Comparison of ENCODE assay signal across 28 cellular contexts in the genomic region with DNA sequence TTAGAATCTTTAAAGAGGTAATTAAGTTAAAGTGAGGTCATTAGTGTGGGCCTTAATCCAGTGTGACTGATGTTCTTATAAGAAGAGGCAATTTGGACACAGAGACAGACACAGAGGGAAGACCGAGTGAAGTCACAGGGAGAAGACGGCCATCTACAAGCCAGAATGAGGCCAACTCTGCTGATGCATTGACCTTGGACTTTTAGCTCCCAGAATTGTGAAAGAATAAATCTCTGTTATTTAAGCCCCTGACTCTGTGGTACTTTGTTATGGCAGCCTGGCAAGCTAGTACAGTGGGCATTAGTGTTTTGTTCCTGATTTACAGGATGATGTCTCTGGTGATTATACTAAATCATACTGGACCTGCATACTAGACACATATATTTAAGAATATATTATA.
"Had no signal": no experiment of that assay in that cellular context is flagged by ENCODE, and none has a peak within 500 bp of the region (broad histone marks: within the 10 kb centered on the region; RNA-seq: fewer than 3 reads in every experiment).

No MANE protein-coding gene starts in this region.

- H2AFZ ChIP-seq: neural progenitor cell had no signal

- DNase-seq: colonic mucosa; effector CD8-positive, alpha-beta T cell; endodermal cell; esophagus squamous epithelium; glutamatergic neuron; heart right ventricle; hippocampal formation; immature natural killer cell; kidney glomerular epithelial cell; left colon; left ventricle myocardium superior; stimulated activated CD4-positive, alpha-beta T cell treated with anti-CD3 and anti-CD28 coated beads, Interleukin-12 subunit alpha, Interleukin-12 subunit beta, amount 100 ng/mL, for 4 hours; stimulated activated CD4-positive, alpha-beta T cell treated with anti-CD3 and anti-CD28 coated beads, Interleukin-1b, Interleukin-23, amount 100 ng/mL, for 48 hours; stimulated activated CD4-positive, alpha-beta T cell treated with anti-CD3 and anti-CD28 coated beads, Interleukin-4, amount 100 ng/mL, for 1 hour; stimulated activated CD8-positive, alpha-beta memory T cell treated with anti-CD3 and anti-CD28 coated beads, Interleukin-4, amount 100 ng/mL, for 48 hours; stimulated activated naive CD4-positive, alpha-beta T cell treated with Interleukin-2 at 50 U/mL for 16 hours; stomach; thyroid gland had no signal

- H3K4me1 ChIP-seq: prostate gland, thyroid gland had no signal

- H3K27ac Mint-ChIP-seq: dendritic cell treated with granulocyte-macrophage colony-stimulating factor and Interleukin-4, amounts not matched to agents 40 ng/mL and 50 ng/mL, for 4 days; endodermal cell; immature natural killer cell; memory B cell; natural killer cell treated with Interleukin-12 subunit alpha and Interleukin-12 subunit beta and Interleukin-15 and Interleukin-18, amount 100 ng/mL, for 72 hours; neural progenitor cell had no signal

- H3K36me3 ChIP-seq: colonic mucosa, esophagus squamous epithelium, neural progenitor cell, prostate gland, right atrium auricular region, stomach, thyroid gland, vagina had no signal

- H3K27me3 ChIP-seq: colonic mucosa, esophagus squamous epithelium, heart right ventricle, neural progenitor cell, right atrium auricular region, stomach, thyroid gland, vagina had no signal

- H3K9ac ChIP-seq: neural progenitor cell had no signal

- H3K9me3 Mint-ChIP-seq: dendritic cell treated with granulocyte-macrophage colony-stimulating factor and Interleukin-4, amounts not matched to agents 40 ng/mL and 50 ng/mL, for 4 days; endodermal cell; memory B cell; natural killer cell treated with Interleukin-12 subunit alpha and Interleukin-12 subunit beta and Interleukin-15 and Interleukin-18, amount 100 ng/mL, for 72 hours; neural progenitor cell had no signal

- ATAC-seq: heart right ventricle; left colon; left ventricle myocardium superior; natural killer cell treated with Interleukin-12 subunit alpha and Interleukin-12 subunit beta and Interleukin-15 and Interleukin-18, amount 100 ng/mL, for 72 hours; sciatic nerve had no signal

- H3K4me2 ChIP-seq: neural progenitor cell, smooth muscle cell had no signal

- H3K4me3 ChIP-seq: colonic mucosa, esophagus squamous epithelium, heart right ventricle, lung, neural progenitor cell, prostate gland, right atrium auricular region, smooth muscle cell, stomach, thyroid gland, vagina had no signal

- H3K36me3 Mint-ChIP-seq: immature natural killer cell; memory B cell; natural killer cell treated with Interleukin-12 subunit alpha and Interleukin-12 subunit beta and Interleukin-15 and Interleukin-18, amount 100 ng/mL, for 72 hours; neural progenitor cell had no signal

- H3K9me3 ChIP-seq: colonic mucosa, esophagus squamous epithelium, heart right ventricle, prostate gland, right atrium auricular region, stomach, thyroid gland, vagina had no signal

- H3K27ac ChIP-seq: colonic mucosa, esophagus squamous epithelium, heart right ventricle, neural progenitor cell, prostate gland, stomach, thyroid gland, vagina had no signal

- H3K4me1 Mint-ChIP-seq: immature natural killer cell, memory B cell had no signal

- H3K4me3 Mint-ChIP-seq: dendritic cell treated with granulocyte-macrophage colony-stimulating factor and Interleukin-4, amounts not matched to agents 40 ng/mL and 50 ng/mL, for 4 days; endodermal cell; immature natural killer cell; memory B cell; natural killer cell treated with Interleukin-12 subunit alpha and Interleukin-12 subunit beta and Interleukin-15 and Interleukin-18, amount 100 ng/mL, for 72 hours; neural progenitor cell had no signal
